16 cellular contexts compared by ENCODE assay signal in the genomic region with DNA sequence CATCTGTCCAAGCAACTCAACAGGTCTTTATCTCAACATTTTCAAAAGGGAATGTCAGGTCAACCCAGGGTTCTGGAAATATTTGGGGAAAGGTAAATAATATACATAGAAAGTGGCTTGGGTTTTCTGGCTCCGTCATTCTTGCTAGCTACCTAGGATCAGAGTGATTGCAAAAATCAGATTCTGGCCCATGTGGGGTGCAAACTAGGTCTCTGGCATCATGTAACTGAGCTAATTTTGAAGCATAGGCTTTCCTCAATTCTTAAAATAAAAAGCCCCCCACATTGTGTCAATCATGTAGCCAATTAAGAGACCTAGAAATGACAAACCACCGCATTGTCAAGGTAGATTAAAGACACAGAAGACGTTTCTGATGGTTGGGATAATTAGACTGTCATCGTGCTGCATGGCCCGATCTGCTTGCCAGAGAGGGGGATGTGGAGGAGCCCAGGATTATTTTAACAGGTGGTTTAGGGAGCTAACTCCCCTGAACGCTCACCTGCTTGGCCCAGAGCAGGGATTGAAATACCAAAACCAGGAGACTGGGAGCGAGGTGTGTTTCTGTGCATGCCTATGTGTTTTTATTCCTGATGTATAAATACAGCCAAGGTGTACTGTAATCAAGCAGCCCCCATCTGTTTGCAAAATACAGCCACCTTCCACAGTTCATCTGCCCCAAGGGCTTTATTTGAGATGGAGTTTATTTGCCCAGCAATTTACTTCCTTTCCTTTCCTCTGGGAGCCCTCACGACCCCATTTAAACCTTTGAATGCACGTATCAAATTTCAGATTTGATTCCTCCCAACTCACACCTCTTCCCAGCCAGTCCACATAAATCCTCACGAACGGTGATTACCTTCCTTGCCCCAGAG.
DNase-seq lines count a peak whose midpoint lies in the region; ATAC-seq and TF ChIP-seq lines count a peak whose summit lies in the region.
"Had no signal": no experiment of that assay in that cellular context is flagged by ENCODE, and none has a peak within 500 bp of the region (broad histone marks: within the 10 kb centered on the region; RNA-seq: fewer than 3 reads in every experiment).

No MANE protein-coding gene starts in this region.

- H3K27me3 ChIP-seq in DOHH2 (ENCODE audit: control insufficient read depth, low read length) (no peaks in the 10 kb centered on the region), endodermal cell (ENCODE audit: control insufficient read depth, insufficient read depth, low read length, poor library complexity, severe bottlenecking) (no peaks in the 10 kb centered on the region)
- H3K27me3 ChIP-seq: neutrophil had no signal

- no peak overlapping the region for H3K27ac Mint-ChIP-seq in endodermal cell
- H3K27ac Mint-ChIP-seq: activated CD4-positive, alpha-beta memory T cell treated with anti-CD3 and anti-CD28 coated beads for 36 hours; activated T-cell treated with anti-CD3 and anti-CD28 coated beads, Interleukin-2, amount 50 U/mL, for 24 hours; H9 had no signal

- no peak overlapping the region for H3K9ac ChIP-seq in endodermal cell (ENCODE audit: extremely low read depth, low read length, poor library complexity, severe bottlenecking)

- H3K4me1 ChIP-seq in DOHH2 (ENCODE audit: control insufficient read depth, low read length) (peaks cover 7% of the 10 kb centered on the region), endodermal cell (ENCODE audit: control insufficient read depth, insufficient read depth, low read length) (no peaks in the 10 kb centered on the region)

- no peak overlapping the region for H3K4me3 ChIP-seq in DOHH2 (ENCODE audit: low read length)
- peak overlapping the region; percentile 10 for H3K4me3 ChIP-seq in endodermal cell (ENCODE audit: low read length)

- no peaks in the 10 kb centered on the region for H4K20me1 ChIP-seq in DOHH2 (ENCODE audit: control insufficient read depth, insufficient read depth, low read depth, low read length)

- ATAC-seq in GM21526 (IDR thresholded peaks at IDR 0.05; ENCODE audit: low FRiP score, unreplicated experiment) (no peak), HG03354 (IDR thresholded peaks at IDR 0.05; ENCODE audit: poor library complexity, severe bottlenecking, unreplicated experiment) (no peak)

- peaks cover 12% of the 10 kb centered on the region for H3K4me1 Mint-ChIP-seq in endodermal cell

- 0 out of 2 replicates have a peak, but pooled peaks cover 4% of the 10 kb centered on the region for H3K9me3 ChIP-seq in DOHH2 (ENCODE audit: control insufficient read depth, insufficient read depth, low read length)
- peaks cover 29% of the 10 kb centered on the region for H3K9me3 ChIP-seq in endodermal cell (ENCODE audit: control insufficient read depth, low read length)
- H3K9me3 ChIP-seq: neutrophil had no signal

- DNase-seq in NCI-H146 (lab: John Stamatoyannopoulos, UW) (peak; percentile 94), NCI-H524 treated with DMSO at 0.1 percent for 48 hours (lab: John Stamatoyannopoulos, UW) (peak; percentile 40), endodermal cell (no peak), SIG-M5 (lab: John Stamatoyannopoulos, UW) (no peak), OCI-M1 (lab: John Stamatoyannopoulos, UW) (no peak)
- DNase-seq: activated naive CD4-positive, alpha-beta T cell treated with anti-CD3 and anti-CD28 coated beads, Interleukin-2, amount 50 U/mL, for 16 hours; activated T-cell treated with anti-CD3 and anti-CD28 coated beads, Interleukin-2, amount 50 U/mL, for 24 hours; retina; stimulated activated naive CD4-positive, alpha-beta T cell treated with Interleukin-2 at 50 U/mL for 16 hours; trophoblast cell had no signal

- H3K9me2 ChIP-seq in DOHH2 (replicated peaks; ENCODE audit: control insufficient read depth, low read length): no peaks in the 10 kb centered on the region

- H3K4me2 ChIP-seq in DOHH2 (ENCODE audit: low read length): peak overlapping the region; percentile 39

- H3K27ac ChIP-seq in DOHH2 (ENCODE audit: low read depth, low read length) (no peak overlapping the region), endodermal cell (ENCODE audit: low read depth, low read length) (no peak overlapping the region)
- H3K27ac ChIP-seq: neutrophil had no signal

- H3K36me3 Mint-ChIP-seq in endodermal cell (ENCODE audit: low read depth): no peaks in the 10 kb centered on the region
- H3K36me3 Mint-ChIP-seq: activated CD4-positive, alpha-beta memory T cell treated with anti-CD3 and anti-CD28 coated beads for 36 hours had no signal

- H3K9me3 Mint-ChIP-seq in endodermal cell: peaks cover 31% of the 10 kb centered on the region
- H3K9me3 Mint-ChIP-seq: activated CD4-positive, alpha-beta memory T cell treated with anti-CD3 and anti-CD28 coated beads for 36 hours; activated T-cell treated with anti-CD3 and anti-CD28 coated beads, Interleukin-2, amount 50 U/mL, for 24 hours had no signal

- H3K27me3 Mint-ChIP-seq in endodermal cell (ENCODE audit: insufficient read depth): peaks cover 11% of the 10 kb centered on the region

- H3K79me2 ChIP-seq in DOHH2 (ENCODE audit: control insufficient read depth, low read length): no peaks in the 10 kb centered on the region

- H3F3A ChIP-seq in DOHH2 (ENCODE audit: control insufficient read depth, insufficient read depth): no peaks in the 10 kb centered on the region

- WGBS in endodermal cell (ENCODE audit: insufficient coverage in 1 of 2, insufficient read length in 1 of 2), 2 experiments: 87 to 89% methylated on average over 9 to 11 of the region's 11 CpGs

- H3K36me3 ChIP-seq in DOHH2 (ENCODE audit: control insufficient read depth, low read length): no peaks in the 10 kb centered on the region
- H3K36me3 ChIP-seq in endodermal cell (ENCODE audit: control insufficient read depth, insufficient read depth, low read length): no peaks in the 10 kb centered on the region
- H3K36me3 ChIP-seq: neutrophil had no signal

- TF ChIP-seq CTCF in DOHH2 (IDR thresholded peaks at IDR 0.05; ENCODE audit: low read depth, low read length, poor library complexity, severe bottlenecking) (no peak), endodermal cell (conservative IDR thresholded peaks at IDR 0.05) (no peak)

- no peak overlapping the region for H3K4me3 Mint-ChIP-seq in endodermal cell
- H3K4me3 Mint-ChIP-seq: activated CD4-positive, alpha-beta memory T cell treated with anti-CD3 and anti-CD28 coated beads for 36 hours; activated T-cell treated with anti-CD3 and anti-CD28 coated beads, Interleukin-2, amount 50 U/mL, for 24 hours had no signal

Comparison
In these comparisons a context has a peak if more than half of its experiments do, and no peak if none do; other contexts are left out.
1. DNase-seq: peak in NCI-H146 (single experiment) and NCI-H524 treated with DMSO at 0.1 percent for 48 hours (single experiment); none in endodermal cell (single experiment), SIG-M5 (single experiment) and OCI-M1 (single experiment).